In genomic region chr20:47365023-47365764, GRCh38 we compare ENCODE assay signal across 19 cellular contexts. TPM values are rescaled to one million over a fixed set of nuclear protein-coding genes. Genes with fewer than 3 reads are reported as not detected.
A peak's percentile ranks its signal among the peaks of the same experiment; 100 is the strongest.
DNase-seq lines count a peak whose midpoint lies in the region; ATAC-seq, FAIRE-seq and TF ChIP-seq lines count a peak whose summit lies in the region.
"Had no signal": no experiment of that assay in that cellular context is flagged by ENCODE, and none has a peak within 500 bp of the region (broad histone marks: within the 10 kb centered on the region; RNA-seq: fewer than 3 reads in every experiment).

No MANE protein-coding gene starts in this region.

- peaks cover 17% of the 10 kb centered on the region for H3K4me1 Mint-ChIP-seq in activated naive CD8-positive, alpha-beta T cell (ENCODE audit: low read depth)
- H3K4me1 Mint-ChIP-seq in activated naive CD8-positive, alpha-beta T cell treated with anti-CD3 and anti-CD28 coated beads, Interleukin-2, amount 50 U/mL, for 24 hours: peaks cover 13% of the 10 kb centered on the region

- no TSS peak for BruUV-seq in HepG2 (replicated peaks; lab: Mats Ljungman, UMichigan)

- no peak for ATAC-seq in activated naive CD8-positive, alpha-beta T cell treated with anti-CD3 and anti-CD28 coated beads, Interleukin-2, amount 50 U/mL, for 24 hours
- ATAC-seq in HepG2 (no peak), gastrocnemius medialis (no peak), foreskin keratinocyte (no peak)

- 92% methylated on average over 13 of the region's 13 CpGs for WGBS in HepG2 (ENCODE audit: low lambda C conversion rate)
- WGBS in thyroid gland, 2 donors: 49 to 65% methylated on average over 13 of the region's 13 CpGs

- peak overlapping the region; percentile 9 for H3K27ac Mint-ChIP-seq in activated naive CD8-positive, alpha-beta T cell
- H3K27ac Mint-ChIP-seq in activated naive CD8-positive, alpha-beta T cell treated with anti-CD3 and anti-CD28 coated beads, Interleukin-2, amount 50 U/mL, for 24 hours: no peak overlapping the region
- H3K27ac Mint-ChIP-seq: HFFc6; stimulated activated naive CD8-positive, alpha-beta T cell treated with anti-CD3 and anti-CD28 coated beads, Interleukin-15, Interleukin-2, amounts not matched to agents 100 ng/mL and 50 ng/mL, for 24 hours had no signal

- H3K4me2 ChIP-seq in HepG2 (ENCODE audit: low read depth, low read length): no peak overlapping the region

- H2AFZ ChIP-seq in HepG2 (ENCODE audit: low read length): no peak overlapping the region

- H3K36me3 Mint-ChIP-seq in activated naive CD8-positive, alpha-beta T cell: no peaks in the 10 kb centered on the region
- no peaks in the 10 kb centered on the region for H3K36me3 Mint-ChIP-seq in activated naive CD8-positive, alpha-beta T cell treated with anti-CD3 and anti-CD28 coated beads, Interleukin-2, amount 50 U/mL, for 24 hours (ENCODE audit: low read depth)
- H3K36me3 Mint-ChIP-seq: CD4-positive, alpha-beta memory T cell had no signal

- no peak for DNase-seq in activated naive CD8-positive, alpha-beta T cell treated with anti-CD3 and anti-CD28 coated beads, Interleukin-2, amount 50 U/mL, for 24 hours
- no peak for DNase-seq in RWPE1 (ENCODE audit: low spot score)
- DNase-seq in HepG2 (ENCODE audit: low spot score): no peak
- DNase-seq in thyroid gland: peak in 1 of 2 donors; percentile 29
- DNase-seq in gastrocnemius medialis: no peak
- no peak for DNase-seq in foreskin keratinocyte
- DNase-seq in NK-92 (lab: John Stamatoyannopoulos, UW; ENCODE audit: unreplicated experiment): no peak
- DNase-seq: activated CD4-positive, alpha-beta T cell treated with anti-CD3 and anti-CD28 coated beads for 48 hours; activated T-cell treated with anti-CD3 and anti-CD28 coated beads, Interleukin-2, amount 50 U/mL, for 1 hour; CD4-positive, alpha-beta memory T cell; HFFc6; NCI-H1694; NCI-H2227 treated with DMSO at 0.1 percent for 48 hours; retina; SJCRH30; stimulated activated CD4-positive, alpha-beta T cell treated with anti-CD3 and anti-CD28 coated beads, Interleukin-15, amount 100 ng/mL, for 24 hours; T1000 had no signal

- H3K4me3 ChIP-seq in HepG2 (replicated peaks in 1 of 3; ENCODE audit: insufficient read depth in 1 of 3, low read depth in 2 of 3, low read length in 3 of 3) (no peak overlapping the region), thyroid gland (replicated peaks in 1 of 3) (no peak overlapping the region), gastrocnemius medialis (no peak overlapping the region)
- H3K4me3 ChIP-seq: SJCRH30 had no signal

- H3K36me3 ChIP-seq in HepG2 (replicated peaks in 1 of 2; ENCODE audit: control insufficient read depth in 1 of 2, insufficient read depth in 2 of 2, low read length in 2 of 2): no peaks in the 10 kb centered on the region
- H3K36me3 ChIP-seq in thyroid gland: no peaks in the 10 kb centered on the region
- H3K36me3 ChIP-seq in gastrocnemius medialis: no peaks in the 10 kb centered on the region
- H3K36me3 ChIP-seq: SJCRH30 had no signal

- no peaks in the 10 kb centered on the region; a peak in 1 of 5 replicates for H3K27me3 ChIP-seq in HepG2 (ENCODE audit: control insufficient read depth in 1 of 2, insufficient read depth in 2 of 2, low read length in 2 of 2)
- H3K27me3 ChIP-seq in thyroid gland: no peaks in the 10 kb centered on the region
- H3K27me3 ChIP-seq in gastrocnemius medialis: no peaks in the 10 kb centered on the region
- no peaks in the 10 kb centered on the region for H3K27me3 ChIP-seq in foreskin keratinocyte
- H3K27me3 ChIP-seq: SJCRH30 had no signal

- H3K4me3 Mint-ChIP-seq in activated naive CD8-positive, alpha-beta T cell: peak overlapping the region; percentile 4
- no peak overlapping the region for H3K4me3 Mint-ChIP-seq in activated naive CD8-positive, alpha-beta T cell treated with anti-CD3 and anti-CD28 coated beads, Interleukin-2, amount 50 U/mL, for 24 hours
- H3K4me3 Mint-ChIP-seq: CD4-positive, alpha-beta memory T cell; HFFc6; stimulated activated naive CD8-positive, alpha-beta T cell treated with anti-CD3 and anti-CD28 coated beads, Interleukin-15, Interleukin-2, amounts not matched to agents 100 ng/mL and 50 ng/mL, for 24 hours had no signal

- intact Hi-C loops in HepG2 (cut with micrococcal nuclease; ENCODE audit: unreplicated experiment): no loop called here
- intact Hi-C loops in thyroid gland (cut with DNase I): no loop called here
- intact Hi-C loops in gastrocnemius medialis (cut with DNase I; ENCODE audit: low total_unique reads): no loop called here

- no peak overlapping the region for H3K9ac ChIP-seq in HepG2 (ENCODE audit: insufficient read depth, low read depth, low read length)

- no peaks in the 10 kb centered on the region for H3K9me3 Mint-ChIP-seq in activated naive CD8-positive, alpha-beta T cell (ENCODE audit: low read depth)
- H3K9me3 Mint-ChIP-seq in activated naive CD8-positive, alpha-beta T cell treated with anti-CD3 and anti-CD28 coated beads, Interleukin-2, amount 50 U/mL, for 24 hours: no peaks in the 10 kb centered on the region
- H3K9me3 Mint-ChIP-seq: CD4-positive, alpha-beta memory T cell; HFFc6; stimulated activated naive CD8-positive, alpha-beta T cell treated with anti-CD3 and anti-CD28 coated beads, Interleukin-15, Interleukin-2, amounts not matched to agents 100 ng/mL and 50 ng/mL, for 24 hours had no signal

- H3K27ac ChIP-seq in RWPE1 (peak overlapping the region; percentile 100), HepG2 (ENCODE audit: extremely low read length, insufficient read depth, low read length) (no peak overlapping the region), thyroid gland (peak overlapping the region in 2 of 3 donors; percentile 27 to 39), gastrocnemius medialis (no peak overlapping the region), foreskin keratinocyte (no peak overlapping the region)
- H3K27ac ChIP-seq: SJCRH30 had no signal

- no peaks in the 10 kb centered on the region for H4K20me1 ChIP-seq in HepG2 (ENCODE audit: insufficient read depth, low read length)

- in situ Hi-C loops in HepG2 (cut with HindIII; ENCODE audit: extremely low pct_ligation_motif_present, low pct_unique_long_range_greater_than_20kb) (no loop called here), gastrocnemius medialis (cut with MboI; ENCODE audit: low sequenced_read_pairs in 4 of 4) (loop anchor here in 1 of 4 donors (10.0 kb wide), 1 partner anchor 50 kb away; no protein-coding TSS in a partner anchor)

- TF ChIP-seq EP300 in HepG2 (IDR thresholded peaks at IDR 0.05; ENCODE audit: low read depth in 2 of 2, low read length in 2 of 2) (no peak), HepG2 (CRISPR knock-in tag; IDR thresholded peaks at IDR 0.05; ENCODE audit: borderline replicate concordance) (no peak)

- no peaks in the 10 kb centered on the region for H3K27me3 Mint-ChIP-seq in activated naive CD8-positive, alpha-beta T cell
- no peaks in the 10 kb centered on the region for H3K27me3 Mint-ChIP-seq in activated naive CD8-positive, alpha-beta T cell treated with anti-CD3 and anti-CD28 coated beads, Interleukin-2, amount 50 U/mL, for 24 hours
- H3K27me3 Mint-ChIP-seq: stimulated activated naive CD8-positive, alpha-beta T cell treated with anti-CD3 and anti-CD28 coated beads, Interleukin-15, Interleukin-2, amounts not matched to agents 100 ng/mL and 50 ng/mL, for 24 hours had no signal

- no peak for TF ChIP-seq POLR2A in HepG2 (IDR thresholded peaks at IDR 0.05; ENCODE audit: insufficient read depth in 1 of 2, low read depth in 2 of 2, low read length in 2 of 2)
- no peak for TF ChIP-seq POLR2A in thyroid gland (IDR thresholded peaks at IDR 0.05)
- no peak for TF ChIP-seq POLR2A in gastrocnemius medialis (IDR thresholded peaks at IDR 0.05)

- CTCF ChIA-PET in RWPE1 (lab: Yijun Ruan, JAX): interaction anchor here (2.1 kb wide), 1 partner anchor 19 kb away, joined by 10 read pairs; no protein-coding TSS in a partner anchor
- CTCF ChIA-PET in HepG2 (lab: Yijun Ruan, JAX; ENCODE audit: low intra/inter-chr PET ratio, low total read pairs): no interaction called here

- TF ChIP-seq CTCF in RWPE1 (conservative IDR thresholded peaks at IDR 0.05; ENCODE audit: low read depth) (no peak), HepG2 (CRISPR knock-in tag; IDR thresholded peaks at IDR 0.05) (no peak), thyroid gland (IDR thresholded peaks at IDR 0.05) (no peak), gastrocnemius medialis (IDR thresholded peaks at IDR 0.05 in 4 of 5, conservative IDR thresholded peaks at IDR 0.05 in 1 of 5) (no peak), foreskin keratinocyte (conservative IDR thresholded peaks at IDR 0.05) (no peak)

- H3K9me3 ChIP-seq in HepG2 (ENCODE audit: low read length) (no peaks in the 10 kb centered on the region), thyroid gland (no peaks in the 10 kb centered on the region), gastrocnemius medialis (no peaks in the 10 kb centered on the region)
- H3K9me3 ChIP-seq: SJCRH30 had no signal

- H3K4me1 ChIP-seq in HepG2 (ENCODE audit: insufficient read depth, low read length): peaks cover 36% of the 10 kb centered on the region
- peaks cover 14 to 27% of the 10 kb centered on the region in 2 donors for H3K4me1 ChIP-seq in thyroid gland
- H3K4me1 ChIP-seq in gastrocnemius medialis: peaks cover 23 to 24% of the 10 kb centered on the region in 2 donors
- H3K4me1 ChIP-seq in foreskin keratinocyte: peaks cover 11% of the 10 kb centered on the region

- peaks cover 5% of the 10 kb centered on the region for H3K79me2 ChIP-seq in HepG2 (ENCODE audit: insufficient read depth, low read length)

- no peak for TF ChIP-seq RAD21 in HepG2 (CRISPR knock-in tag; IDR thresholded peaks at IDR 0.05)

- no peak for FAIRE-seq in HepG2 (lab: Jason Lieb, UNC)

- POLR2A ChIA-PET in RWPE1 (lab: Yijun Ruan, JAX; ENCODE audit: low non-redundant PET) (no interaction called here), HepG2 (lab: Yijun Ruan, JAX) (interaction anchor here (1.3 to 1.5 kb wide), 2 partner anchors 10 to 18 kb away, joined by 3 to 4 read pairs; no protein-coding TSS in a partner anchor)

RNA-seq across cellular contexts. Expression of gene ZMYND8, which starts 8.7 kb away (rescaled TPM):
- total RNA-seq in HepG2 (2016; rRNA removed; fragmentation: Illumina TruSeq; extraction: Trizol) (53.9 and 71.9 TPM in 2 replicates), thyroid gland (10 to 100 TPM; 29.7 to 42.4 (median 30.9) TPM), gastrocnemius medialis (10 to 100 TPM; 15.1 to 32.2 (median 19.7) TPM), foreskin keratinocyte (29.7 and 31.1 TPM in 2 replicates)
- 45.3 and 50.7 TPM in 2 replicates for total RNA-seq in HepG2 (2016; cell fraction: cytosol; rRNA removed; fragmentation: Illumina TruSeq; extraction: Trizol; ENCODE audit: low read depth)
- 54.7 and 64.5 TPM in 2 replicates for total RNA-seq in HepG2 (2016; cell fraction: insoluble cytoplasmic fraction; rRNA removed; fragmentation: Illumina TruSeq; extraction: Trizol)
- total RNA-seq in HepG2 (2016; cell fraction: membrane; rRNA removed; fragmentation: Illumina TruSeq; extraction: Trizol): 30.6 and 34.0 TPM in 2 replicates
- total RNA-seq in HepG2 (2016; cell fraction: nucleus; rRNA removed; fragmentation: Illumina TruSeq; extraction: Trizol): 90.9 and 106 TPM in 2 replicates
- polyA plus RNA-seq in HepG2 (2011; rRNA removed) (81.4 and 84.7 TPM in 2 replicates), foreskin keratinocyte (7.9 and 9.1 TPM in 2 replicates)
- 41.2 and 45.2 TPM in 2 replicates for polyA plus RNA-seq in HepG2 (2011; cell fraction: cytosol; rRNA removed)
- 139 and 149 TPM in 2 replicates for polyA plus RNA-seq in HepG2 (2011; cell fraction: nucleus; rRNA removed)
- polyA plus RNA-seq in HepG2 (2012): 50.4 and 60.2 TPM in 2 replicates
- 1.9 and 2.5 TPM in 2 replicates for polyA plus RNA-seq in HepG2 (2016; cell fraction: cytosol; fragmentation: Illumina TruSeq; extraction: Trizol; ENCODE audit: low read depth)
- polyA plus RNA-seq in HepG2 (2016; cell fraction: insoluble cytoplasmic fraction; fragmentation: Illumina TruSeq; extraction: Trizol; ENCODE audit: low read depth): 42.7 and 55.7 TPM in 2 replicates
- polyA plus RNA-seq in HepG2 (2016; cell fraction: membrane; fragmentation: Illumina TruSeq; extraction: Trizol; ENCODE audit: low read depth): 7.9 and 9.1 TPM in 2 replicates
- polyA plus RNA-seq in HepG2 (2016; cell fraction: nucleus; fragmentation: Illumina TruSeq; extraction: Trizol; ENCODE audit: insufficient read depth, low read depth): 103 and 106 TPM in 2 replicates
- polyA minus RNA-seq in HepG2 (2011; rRNA and poly(A)+ RNA removed; ENCODE audit: low replicate concordance): 14.1 and 79.4 TPM in 2 replicates
- 66.7 and 69.5 TPM in 2 replicates for polyA minus RNA-seq in HepG2 (2011; cell fraction: cytosol; rRNA and poly(A)+ RNA removed)
- polyA minus RNA-seq in HepG2 (2011; cell fraction: nucleus; rRNA and poly(A)+ RNA removed): 190 and 220 TPM in 2 replicates

Comparison
In these comparisons a context has a peak if more than half of its experiments do, and no peak if none do; other contexts are left out.
1. H3K27ac ChIP-seq: peak in RWPE1 (single experiment) and thyroid gland (2 of 3); none in HepG2 (single experiment), gastrocnemius medialis (0 of 4) and foreskin keratinocyte (single experiment).